Comparison of ENCODE assay signal across 8 cellular contexts in the genomic region with DNA sequence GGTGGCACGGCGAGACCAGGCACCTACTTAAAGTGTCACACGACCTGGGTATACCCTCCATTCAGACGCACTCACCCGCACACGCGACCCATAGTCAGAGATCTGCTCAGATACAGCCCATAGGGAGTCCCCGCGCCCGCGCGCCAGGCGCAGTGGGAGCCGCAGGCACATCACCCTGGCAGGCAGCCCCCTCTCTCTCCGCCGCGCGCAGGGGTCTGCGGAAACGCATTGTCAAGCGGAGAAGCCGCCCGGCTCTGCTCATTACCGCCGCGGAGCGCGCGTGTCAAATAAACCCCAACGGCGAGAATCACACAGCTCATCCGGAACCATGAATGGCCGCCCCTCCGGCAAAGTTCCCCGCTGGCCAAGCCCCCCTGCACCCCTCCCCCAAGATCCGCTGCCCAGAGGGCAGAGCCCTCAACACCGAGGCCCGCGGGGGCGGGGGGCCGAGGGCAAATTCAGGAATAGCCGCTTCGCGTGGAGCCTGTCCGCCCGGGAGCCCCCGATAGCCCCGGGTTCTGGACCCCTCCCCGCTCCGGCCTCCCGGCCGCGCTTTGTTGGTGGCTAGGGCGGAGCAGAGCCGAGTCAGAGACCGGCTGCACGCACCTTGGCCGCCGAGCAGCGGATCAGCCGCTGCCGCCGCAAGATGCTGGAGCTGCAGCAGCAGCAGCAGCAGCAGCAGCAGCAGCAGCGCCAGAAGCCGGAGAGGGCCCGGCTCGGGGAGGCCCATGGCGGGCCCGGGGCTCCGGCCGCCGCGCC. TPM values are rescaled to one million over a fixed set of nuclear protein-coding genes. Genes with fewer than 3 reads are reported as not detected.
DNase-seq lines count a peak whose midpoint lies in the region; ATAC-seq and TF ChIP-seq lines count a peak whose summit lies in the region.

No MANE protein-coding gene starts in this region.

- DNase-seq in NCI-H446 (lab: John Stamatoyannopoulos, UW) (peak; percentile 21 to 52), NCI-H446 treated with DMSO at 0.1 percent for 48 hours (lab: John Stamatoyannopoulos, UW) (no peak), Peyer's patch (peak; percentile 56 to 65 (median 62)), head of caudate nucleus (peak in 26 of 42 donors; percentile 15 to 61 (median 32)), retina (peak; percentile 85), NCI-H2196 treated with DMSO at 0.1 percent for 48 hours (lab: John Stamatoyannopoulos, UW; ENCODE audit: unreplicated experiment) (no peak)
- DNase-seq in activated effector memory CD4-positive, alpha-beta T cell treated with Interleukin-2 at 50 U/mL for 16 hours: peak; percentile 48

- peak overlapping the region; percentile 50 to 95 (median 64) for H3K4me3 ChIP-seq in Peyer's patch

- no peaks in the 10 kb centered on the region for H3K36me3 ChIP-seq in Peyer's patch

- H3K4me1 ChIP-seq in Peyer's patch: peaks cover 0 to 24% (median 4%) of the 10 kb centered on the region in 4 donors

- intact Hi-C loops in head of caudate nucleus (cut with DNase I): no loop called here

- TF ChIP-seq POLR2A in Peyer's patch (IDR thresholded peaks at IDR 0.05): no peak

- H3K27me3 ChIP-seq in Peyer's patch: no peaks in the 10 kb centered on the region

- peak; percentile 7 for ATAC-seq in HG03135 (IDR thresholded peaks at IDR 0.05; ENCODE audit: unreplicated experiment)

- peak overlapping the region; percentile 7 to 82 (median 27) for H3K27ac ChIP-seq in Peyer's patch

- no peak for TF ChIP-seq CTCF in Peyer's patch (IDR thresholded peaks at IDR 0.05)

- H3K9me3 ChIP-seq in Peyer's patch: no peaks in the 10 kb centered on the region

RNA-seq across cellular contexts. Expression of a gene that starts 0.5 kb away (rescaled TPM):
- total RNA-seq in Peyer's patch: 10 to 100 TPM in 1 of 4 donors, 1 to 10 TPM in 3; 4.5 to 33.8 (median 5.0) TPM

Comparison
In these comparisons a context has a peak if more than half of its experiments do, and no peak if none do; other contexts are left out.
1. DNase-seq: peak in NCI-H446 (2 of 2), Peyer's patch (3 of 3), activated effector memory CD4-positive, alpha-beta T cell treated with Interleukin-2 at 50 U/mL for 16 hours (single experiment), head of caudate nucleus (26 of 42) and retina (single experiment); none in NCI-H446 treated with DMSO at 0.1 percent for 48 hours (single experiment) and NCI-H2196 treated with DMSO at 0.1 percent for 48 hours (single experiment).